ENCODE assay signal across 13 cellular contexts in the genomic region with DNA sequence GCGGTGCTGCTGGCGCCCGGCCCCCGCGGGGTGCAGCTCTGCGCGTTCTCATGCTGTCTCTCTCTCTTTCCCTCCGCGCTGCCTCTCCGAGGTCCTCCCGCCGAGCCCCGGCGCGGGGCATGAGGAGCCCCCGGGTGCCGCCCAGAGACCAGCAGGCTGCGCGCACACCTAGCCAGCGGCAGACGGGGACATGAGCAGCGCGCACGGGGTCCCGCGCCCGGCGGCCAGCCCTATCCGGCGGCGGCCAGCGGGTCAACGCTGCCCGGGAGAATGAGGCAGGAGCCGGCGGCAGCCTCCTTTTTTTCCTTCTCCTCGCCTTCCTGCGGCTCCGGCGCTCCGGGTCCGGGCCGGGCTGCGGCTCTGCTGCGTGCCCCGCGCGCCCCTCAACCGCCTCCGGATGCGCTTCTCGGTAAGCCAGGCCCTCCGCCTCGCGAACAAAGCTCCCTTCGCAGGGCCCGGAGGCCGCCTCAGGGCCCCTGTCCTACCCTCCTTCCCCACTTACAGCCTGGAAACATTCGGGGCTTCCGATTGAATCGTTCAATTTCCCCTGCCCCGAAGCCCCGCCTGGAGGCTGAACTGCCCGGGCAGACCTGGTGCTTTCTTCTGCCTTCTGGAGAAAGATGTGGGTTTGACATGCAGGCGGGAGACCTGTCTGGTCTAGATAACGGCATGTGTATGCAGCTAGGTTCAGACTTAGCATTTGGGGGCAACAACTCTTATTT. TPM values are rescaled to one million over a fixed set of nuclear protein-coding genes. Genes with fewer than 3 reads are reported as not detected.
DNase-seq lines count a peak whose midpoint lies in the region; ATAC-seq and TF ChIP-seq lines count a peak whose summit lies in the region.
"Had no signal": no experiment of that assay in that cellular context is flagged by ENCODE, and none has a peak within 500 bp of the region (broad histone marks: within the 10 kb centered on the region; RNA-seq: fewer than 3 reads in every experiment).

Gene TUNAR, plus strand, starts transcription at position 64 of the 722 bp plus-strand sequence.

- H3K36me3 Mint-ChIP-seq in activated T-cell treated with anti-CD3 and anti-CD28 coated beads, Interleukin-2, amount 50 U/mL, for 72 hours (ENCODE audit: insufficient read depth in 2 of 2) = no peaks in the 10 kb centered on the region
- no peaks in the 10 kb centered on the region for H3K36me3 Mint-ChIP-seq in glutamatergic neuron (ENCODE audit: unreplicated experiment)
- H3K36me3 Mint-ChIP-seq in stimulated activated effector memory CD8-positive, alpha-beta T cell treated with anti-CD3 and anti-CD28 coated beads, Interleukin-12 subunit alpha, Interleukin-12 subunit beta, amount 100 ng/mL, for 72 hours = no peaks in the 10 kb centered on the region

- peak; percentile 27 for TF ChIP-seq CTCF in glutamatergic neuron (IDR thresholded peaks at IDR 0.05; ENCODE audit: partially characterized antibody, unreplicated experiment)

- H3K4me1 Mint-ChIP-seq in activated T-cell treated with anti-CD3 and anti-CD28 coated beads, Interleukin-2, amount 50 U/mL, for 72 hours (ENCODE audit: low read depth) = peaks cover 4% of the 10 kb centered on the region
- peaks cover 15% of the 10 kb centered on the region for H3K4me1 Mint-ChIP-seq in glutamatergic neuron (ENCODE audit: low read depth, unreplicated experiment)
- peaks cover 6% of the 10 kb centered on the region for H3K4me1 Mint-ChIP-seq in stimulated activated effector memory CD8-positive, alpha-beta T cell treated with anti-CD3 and anti-CD28 coated beads, Interleukin-12 subunit alpha, Interleukin-12 subunit beta, amount 100 ng/mL, for 72 hours

- H3K27ac Mint-ChIP-seq in activated T-cell treated with anti-CD3 and anti-CD28 coated beads, Interleukin-2, amount 50 U/mL, for 72 hours = no peak within 1 kb of the TSS
- peak within 1 kb of the TSS; percentile 63 for H3K27ac Mint-ChIP-seq in glutamatergic neuron (ENCODE audit: unreplicated experiment)
- H3K27ac Mint-ChIP-seq in stimulated activated effector memory CD8-positive, alpha-beta T cell treated with anti-CD3 and anti-CD28 coated beads, Interleukin-12 subunit alpha, Interleukin-12 subunit beta, amount 100 ng/mL, for 72 hours = no peak within 1 kb of the TSS
- H3K27ac Mint-ChIP-seq: HFFc6 had no signal

- intact Hi-C loops in left colon (cut with DNase I, micrococcal nuclease) = no loop called here

- H3K9me3 Mint-ChIP-seq in activated T-cell treated with anti-CD3 and anti-CD28 coated beads, Interleukin-2, amount 50 U/mL, for 72 hours = no peaks in the 10 kb centered on the region
- peaks cover 7% of the 10 kb centered on the region for H3K9me3 Mint-ChIP-seq in glutamatergic neuron (ENCODE audit: unreplicated experiment)
- no peaks in the 10 kb centered on the region for H3K9me3 Mint-ChIP-seq in stimulated activated effector memory CD8-positive, alpha-beta T cell treated with anti-CD3 and anti-CD28 coated beads, Interleukin-12 subunit alpha, Interleukin-12 subunit beta, amount 100 ng/mL, for 72 hours
- H3K9me3 Mint-ChIP-seq: HFFc6 had no signal

- peak; percentile 27 to 41 for ATAC-seq in activated T-cell treated with anti-CD3 and anti-CD28 coated beads, Interleukin-2, amount 50 U/mL, for 72 hours (replicated peaks in 1 of 2)
- ATAC-seq in stimulated activated effector memory CD8-positive, alpha-beta T cell treated with anti-CD3 and anti-CD28 coated beads, Interleukin-12 subunit alpha, Interleukin-12 subunit beta, amount 100 ng/mL, for 72 hours = no peak
- no peak for ATAC-seq in left colon

- peak in 1 of 2 donors; percentile 25 for DNase-seq in activated T-cell treated with anti-CD3 and anti-CD28 coated beads, Interleukin-2, amount 50 U/mL, for 72 hours
- no peak for DNase-seq in activated T-cell treated with anti-CD3 and anti-CD28 coated beads, Interleukin-2, amount 50 U/mL, for 1 hour
- DNase-seq in NCI-H69 (lab: John Stamatoyannopoulos, UW) = peak; percentile 84
- peak; percentile 79 for DNase-seq in glutamatergic neuron
- DNase-seq in stimulated activated effector memory CD8-positive, alpha-beta T cell treated with anti-CD3 and anti-CD28 coated beads, Interleukin-12 subunit alpha, Interleukin-12 subunit beta, amount 100 ng/mL, for 72 hours (ENCODE audit: low spot score in 2 of 2) = no peak
- no peak for DNase-seq in stimulated activated CD4-positive, alpha-beta T cell treated with anti-CD3 and anti-CD28 coated beads, Interleukin-4, amount 100 ng/mL, for 1 hour
- DNase-seq in NK-92 (lab: John Stamatoyannopoulos, UW; ENCODE audit: unreplicated experiment) = no peak
- no peak for DNase-seq in left colon
- DNase-seq: cortex of kidney; HFFc6; Peyer's patch; stimulated activated CD4-positive, alpha-beta T cell treated with anti-CD3 and anti-CD28 coated beads, Interleukin-15, amount 100 ng/mL, for 24 hours; transverse colon had no signal

- peak within 1 kb of the TSS; percentile 59 to 62 for H3K4me3 Mint-ChIP-seq in activated T-cell treated with anti-CD3 and anti-CD28 coated beads, Interleukin-2, amount 50 U/mL, for 72 hours
- H3K4me3 Mint-ChIP-seq in glutamatergic neuron (ENCODE audit: unreplicated experiment) = peak within 1 kb of the TSS; percentile 81
- H3K4me3 Mint-ChIP-seq in stimulated activated effector memory CD8-positive, alpha-beta T cell treated with anti-CD3 and anti-CD28 coated beads, Interleukin-12 subunit alpha, Interleukin-12 subunit beta, amount 100 ng/mL, for 72 hours = peak within 1 kb of the TSS; percentile 11
- H3K4me3 Mint-ChIP-seq: HFFc6 had no signal

- peaks cover 60% of the 10 kb centered on the region for H3K27me3 Mint-ChIP-seq in activated T-cell treated with anti-CD3 and anti-CD28 coated beads, Interleukin-2, amount 50 U/mL, for 72 hours (ENCODE audit: low read depth)
- peaks cover 9% of the 10 kb centered on the region for H3K27me3 Mint-ChIP-seq in glutamatergic neuron (ENCODE audit: unreplicated experiment)

RNA-seq across cellular contexts. Expression of gene TUNAR, which starts in this region (rescaled TPM):
- total RNA-seq in activated T-cell treated with anti-CD3 and anti-CD28 coated beads, Interleukin-2, amount 50 U/mL, for 72 hours = not detected
- total RNA-seq in glutamatergic neuron (ENCODE audit: unreplicated experiment) (16.2 TPM), left colon (not detected)
- total RNA-seq: HFFc6, Peyer's patch, transverse colon had no signal

Comparison
In these comparisons a context has a peak if more than half of its experiments do, and no peak if none do; other contexts are left out.
1. RNA of gene TUNAR (total RNA-seq): 16.2 TPM in glutamatergic neuron (single experiment); not detected in left colon and not detected in activated T-cell treated with anti-CD3 and anti-CD28 coated beads, Interleukin-2, amount 50 U/mL, for 72 hours; every median in the first group is over 10 times any median in the second.
2. Peak in ATAC-seq in activated T-cell treated with anti-CD3 and anti-CD28 coated beads, Interleukin-2, amount 50 U/mL, for 72 hours; RNA of the gene not detected or under 1 TPM.
3. DNase-seq: peak in NCI-H69 (single experiment) and glutamatergic neuron (single experiment); none in activated T-cell treated with anti-CD3 and anti-CD28 coated beads, Interleukin-2, amount 50 U/mL, for 1 hour (single experiment), stimulated activated effector memory CD8-positive, alpha-beta T cell treated with anti-CD3 and anti-CD28 coated beads, Interleukin-12 subunit alpha, Interleukin-12 subunit beta, amount 100 ng/mL, for 72 hours (0 of 2), stimulated activated CD4-positive, alpha-beta T cell treated with anti-CD3 and anti-CD28 coated beads, Interleukin-4, amount 100 ng/mL, for 1 hour (single experiment), NK-92 (single experiment) and left colon (0 of 2).
4. H3K4me3 Mint-ChIP-seq: peak in every context shown above with its lines; median percentile 81 in glutamatergic neuron; 60 in activated T-cell treated with anti-CD3 and anti-CD28 coated beads, Interleukin-2, amount 50 U/mL, for 72 hours; 11 in stimulated activated effector memory CD8-positive, alpha-beta T cell treated with anti-CD3 and anti-CD28 coated beads, Interleukin-12 subunit alpha, Interleukin-12 subunit beta, amount 100 ng/mL, for 72 hours.